9 cellular contexts compared by ENCODE assay signal in genomic region chr15:64112077-64112772, GRCh38. TPM values are rescaled to one million over a fixed set of nuclear protein-coding genes. Genes with fewer than 3 reads are reported as not detected.
DNase-seq lines count a peak whose midpoint lies in the region; TF ChIP-seq lines count a peak whose summit lies in the region.
"Had no signal": no experiment of that assay in that cellular context is flagged by ENCODE, and none has a peak within 500 bp of the region (broad histone marks: within the 10 kb centered on the region; RNA-seq: fewer than 3 reads in every experiment).

No MANE protein-coding gene starts in this region.

- no peaks in the 10 kb centered on the region for H3K27me3 ChIP-seq in prostate gland (replicated peaks; ENCODE audit: insufficient read depth)

- H3K27ac ChIP-seq in prostate gland: no peak overlapping the region

- TF ChIP-seq POLR2A in erythroblast (IDR thresholded peaks at IDR 0.05; ENCODE audit: low read length) (no peak), prostate gland (IDR thresholded peaks at IDR 0.05) (no peak)

- no peak overlapping the region for H3K4me3 ChIP-seq in prostate gland

- in situ Hi-C loops in SK-MEL-5 (cut with HindIII; ENCODE audit: low pct_unique_long_range_greater_than_20kb, low sequenced_read_pairs): no loop called here

- no peaks in the 10 kb centered on the region for H3K9me3 ChIP-seq in prostate gland

- 62% methylated on average over 3 of the region's 3 CpGs for WGBS in prostate gland

- TF ChIP-seq CTCF in prostate gland (IDR thresholded peaks at IDR 0.05): no peak

- H3K36me3 ChIP-seq in prostate gland: peaks cover 0 to 6% of the 10 kb centered on the region in 2 donors

- intact Hi-C loops in prostate gland (cut with DNase I): no loop called here

- DNase-seq in SK-MEL-5 (ENCODE audit: low read depth, low spot score) (peak; percentile 36), erythroblast (lab: John Stamatoyannopoulos, UW) (peak; percentile 53 to 66), renal cortical epithelial cell (ENCODE audit: low read depth) (peak; percentile 28), prostate gland (ENCODE audit: low spot score) (no peak), NCI-H446 treated with DMSO at 0.1 percent for 48 hours (lab: John Stamatoyannopoulos, UW) (no peak), ureter (ENCODE audit: low spot score) (no peak)
- DNase-seq: activated gamma-delta T cell treated with Interleukin-2 at 50 U/mL for 16 hours, NCI-H2081 treated with DMSO at 0.1 percent for 48 hours, nucleus accumbens had no signal

- H3K4me1 ChIP-seq in prostate gland (replicated peaks): no peaks in the 10 kb centered on the region

RNA-seq across cellular contexts. Expression of gene SNX1, which starts 16.4 kb away (rescaled TPM):
- 75.5 and 94.4 TPM in 2 replicates for total RNA-seq in SK-MEL-5 (2014; rRNA removed; shearing (Covaris generic))
- polyA plus RNA-seq in SK-MEL-5 (2015; cell fraction: cytosol; rRNA removed): 236 and 282 TPM in 2 replicates
- 256 and 261 TPM in 2 replicates for polyA plus RNA-seq in SK-MEL-5 (2015; cell fraction: nucleus; rRNA removed)
- total RNA-seq in renal cortical epithelial cell (28.5 and 85.9 TPM in 2 replicates), prostate gland (100 to 1,000 TPM; 109 to 110 TPM), ureter (162 TPM)

RNA-seq across cellular contexts. Expression of gene CIAO2A, which starts 18.6 kb away (rescaled TPM):
- 291 and 314 TPM in 2 replicates for total RNA-seq in SK-MEL-5 (2014; rRNA removed; shearing (Covaris generic))
- polyA plus RNA-seq in SK-MEL-5 (2015; cell fraction: cytosol; rRNA removed): 197 and 253 TPM in 2 replicates
- 56.5 and 82.1 TPM in 2 replicates for polyA plus RNA-seq in SK-MEL-5 (2015; cell fraction: nucleus; rRNA removed)
- total RNA-seq in renal cortical epithelial cell (54.2 and 84.7 TPM in 2 replicates), prostate gland (100 to 1,000 TPM in 1 of 2 donors, 10 to 100 TPM in 1; 47.2 to 133 TPM), ureter (35.5 TPM)

RNA-seq across cellular contexts. Expression of gene SNX22, which starts 39.3 kb away (rescaled TPM):
- 3.7 and 5.0 TPM in 2 replicates for total RNA-seq in SK-MEL-5 (2014; rRNA removed; shearing (Covaris generic))
- 5.5 and 9.3 TPM in 2 replicates for polyA plus RNA-seq in SK-MEL-5 (2015; cell fraction: cytosol; rRNA removed)
- 29.8 and 46.1 TPM in 2 replicates for polyA plus RNA-seq in SK-MEL-5 (2015; cell fraction: nucleus; rRNA removed)
- 0.17 and 0.70 TPM in 2 replicates for total RNA-seq in renal cortical epithelial cell
- 10 to 100 TPM; 12.2 to 15.9 TPM for total RNA-seq in prostate gland
- total RNA-seq in ureter: 0.31 TPM

RNA-seq across cellular contexts. Expression of gene PPIB, which starts 50.6 kb away (rescaled TPM):
- total RNA-seq in SK-MEL-5 (2014; rRNA removed; shearing (Covaris generic)): 1,210 and 1,292 TPM in 2 replicates
- polyA plus RNA-seq in SK-MEL-5 (2015; cell fraction: cytosol; rRNA removed): 1,322 and 1,342 TPM in 2 replicates
- polyA plus RNA-seq in SK-MEL-5 (2015; cell fraction: nucleus; rRNA removed): 139 and 165 TPM in 2 replicates
- total RNA-seq in renal cortical epithelial cell: 565 and 927 TPM in 2 replicates
- total RNA-seq in prostate gland: 100 to 1,000 TPM; 372 to 624 TPM
- 380 TPM for total RNA-seq in ureter

Comparison
In these comparisons a context has a peak if more than half of its experiments do, and no peak if none do; other contexts are left out.
1. DNase-seq: peak in SK-MEL-5 (single experiment), erythroblast (2 of 2) and renal cortical epithelial cell (single experiment); none in prostate gland (single experiment), NCI-H446 treated with DMSO at 0.1 percent for 48 hours (single experiment) and ureter (single experiment).